In genomic region chr18:76859474-76860339, GRCh38 we compare ENCODE assay signal across 12 cellular contexts. TPM values are rescaled to one million over a fixed set of nuclear protein-coding genes. Genes with fewer than 3 reads are reported as not detected.
DNase-seq lines count a peak whose midpoint lies in the region; ATAC-seq, FAIRE-seq and TF ChIP-seq lines count a peak whose summit lies in the region.
"Had no signal": no experiment of that assay in that cellular context is flagged by ENCODE, and none has a peak within 500 bp of the region (broad histone marks: within the 10 kb centered on the region; RNA-seq: fewer than 3 reads in every experiment).

No MANE protein-coding gene starts in this region.

- H3K27ac Mint-ChIP-seq in CD4-positive, alpha-beta memory T cell, result peak overlapping the region; percentile 65 to 92 (median 81)

- H3K9me3 ChIP-seq in CD4-positive, alpha-beta memory T cell (ENCODE audit: control insufficient read depth in 1 of 2, low read length in 2 of 2), result no peaks in the 10 kb centered on the region
- no peaks in the 10 kb centered on the region for H3K9me3 ChIP-seq in aorta (ENCODE audit: control insufficient read depth, low read length)
- H3K9me3 ChIP-seq: BLaER1 treated with 17β-estradiol and CSF1 and Interleukin-3, amounts not matched to agents 10 nM and 100 nM; heart right ventricle had no signal

- no peak for TF ChIP-seq CTCF in bronchial epithelial cell (IDR thresholded peaks at IDR 0.05; ENCODE audit: insufficient read depth, low read length, severe bottlenecking)

- no peaks in the 10 kb centered on the region for H3K27me3 Mint-ChIP-seq in CD4-positive, alpha-beta memory T cell

- DNase-seq in CD4-positive, alpha-beta memory T cell, result peak in 4 of 5 donors; percentile 28 to 47 (median 30)
- DNase-seq in bronchial epithelial cell (ENCODE audit: low read depth), result no peak
- DNase-seq in aorta, result no peak
- no peak for DNase-seq in NK-92 treated with Interleukin-12 subunit alpha and Interleukin-12 subunit beta, amount 100 ng/mL, for 24 hours (lab: John Stamatoyannopoulos, UW)
- DNase-seq in HTR-8/SVneo (ENCODE audit: insufficient read length, low spot score), result no peak
- DNase-seq: dermis blood vessel endothelial cell, heart right ventricle, NCI-H1436 had no signal

- no peaks in the 10 kb centered on the region for H3K27me3 ChIP-seq in CD4-positive, alpha-beta memory T cell (ENCODE audit: insufficient read depth, low read length)
- H3K27me3 ChIP-seq in bronchial epithelial cell (ENCODE audit: control insufficient read depth, insufficient read depth, low read length) (no peaks in the 10 kb centered on the region), aorta (ENCODE audit: control insufficient read depth in 1 of 2, insufficient read depth in 2 of 2, low read length in 1 of 2) (no peaks in the 10 kb centered on the region)
- H3K27me3 ChIP-seq: BLaER1 treated with 17β-estradiol and CSF1 and Interleukin-3, amounts not matched to agents 10 nM and 100 nM; heart right ventricle had no signal

- peaks cover 40 to 49% of the 10 kb centered on the region in 2 donors for H3K36me3 Mint-ChIP-seq in CD4-positive, alpha-beta memory T cell

- FAIRE-seq in bronchial epithelial cell (lab: Jason Lieb, UNC) (peak; percentile 77), HTR-8/SVneo (lab: Jason Lieb, UNC) (no peak)

- no peaks in the 10 kb centered on the region for H3K9me3 Mint-ChIP-seq in CD4-positive, alpha-beta memory T cell

- H3K4me3 Mint-ChIP-seq in CD4-positive, alpha-beta memory T cell, result peak overlapping the region in 4 of 8 donors; percentile 38 to 72 (median 52)

- peaks cover 15 to 35% (median 25%) of the 10 kb centered on the region in 4 donors for H3K4me1 Mint-ChIP-seq in CD4-positive, alpha-beta memory T cell

- ATAC-seq in GM19035 (IDR thresholded peaks at IDR 0.05; ENCODE audit: unreplicated experiment) (peak; percentile 76), HG03064 (IDR thresholded peaks at IDR 0.05; ENCODE audit: low read depth, unreplicated experiment) (peak; percentile 73), aorta (ENCODE audit: low FRiP score) (no peak), GM18520 (IDR thresholded peaks at IDR 0.05; ENCODE audit: unreplicated experiment) (no peak)
- ATAC-seq: heart right ventricle had no signal

- POLR2A ChIA-PET in CD4-positive, alpha-beta memory T cell (lab: Charles Lee; ENCODE audit: partially characterized antibody), result interaction anchor here (1.2 to 1.4 kb wide), 2 partner anchors 37 to 39 kb away, joined by 3 read pairs; partner anchors contain the start of gene ZNF236

- no peak overlapping the region for H3K4me3 ChIP-seq in CD4-positive, alpha-beta memory T cell (ENCODE audit: low read length in 2 of 2)
- no peak overlapping the region for H3K4me3 ChIP-seq in bronchial epithelial cell (ENCODE audit: low read depth, low read length)
- H3K4me3 ChIP-seq in aorta (ENCODE audit: low read length in 2 of 2), result no peak overlapping the region
- H3K4me3 ChIP-seq: BLaER1 treated with 17β-estradiol and CSF1 and Interleukin-3, amounts not matched to agents 10 nM and 100 nM; heart right ventricle had no signal

- H3K4me1 ChIP-seq in CD4-positive, alpha-beta memory T cell (ENCODE audit: insufficient read depth, low read length), result peaks cover 13% of the 10 kb centered on the region
- H3K4me1 ChIP-seq in aorta (ENCODE audit: control insufficient read depth in 1 of 2, insufficient read depth in 2 of 2, low read length in 2 of 2), result no peaks in the 10 kb centered on the region
- H3K4me1 ChIP-seq: heart right ventricle had no signal

- CTCF ChIA-PET in CD4-positive, alpha-beta memory T cell (lab: Charles Lee; ENCODE audit: partially characterized antibody), result interaction anchor here (1.5 to 4.6 kb wide), 2 partner anchors 12 to 57 kb away, joined by 5 to 32 read pairs; no protein-coding TSS in a partner anchor

- 88 to 93% methylated on average over 14 of the region's 14 CpGs for WGBS in aorta, 2 donors

- H3K36me3 ChIP-seq in CD4-positive, alpha-beta memory T cell (ENCODE audit: insufficient read depth, low read length), result peaks cover 20% of the 10 kb centered on the region
- H3K36me3 ChIP-seq in bronchial epithelial cell (ENCODE audit: control insufficient read depth, insufficient read depth, low read length), result peaks cover 9% of the 10 kb centered on the region
- H3K36me3 ChIP-seq in aorta (ENCODE audit: control insufficient read depth in 1 of 2, insufficient read depth in 2 of 2, low read length in 1 of 2), result peaks cover 0 to 8% of the 10 kb centered on the region in 2 donors

- H3K27ac ChIP-seq in CD4-positive, alpha-beta memory T cell (ENCODE audit: low read depth, low read length), result no peak overlapping the region
- no peak overlapping the region for H3K27ac ChIP-seq in aorta (ENCODE audit: low read depth in 1 of 2, low read length in 2 of 2)
- H3K27ac ChIP-seq: BLaER1 treated with 17β-estradiol and CSF1 and Interleukin-3, amounts not matched to agents 10 nM and 100 nM; heart right ventricle had no signal

- intact Hi-C loops in CD4-positive, alpha-beta memory T cell (cut with micrococcal nuclease), result no loop called here
- intact Hi-C loops in aorta (cut with DNase I), result no loop called here

RNA-seq across cellular contexts. Expression of gene ZNF236, which starts 37.4 kb away (rescaled TPM):
- 10 to 100 TPM; 28.3 to 29.1 TPM for total RNA-seq in CD4-positive, alpha-beta memory T cell
- 1 to 10 TPM; 2.0 to 9.2 TPM for polyA plus RNA-seq in CD4-positive, alpha-beta memory T cell
- total RNA-seq in bronchial epithelial cell (5.3 and 6.4 TPM in 2 replicates), aorta (10 to 100 TPM; 17.2 to 23.6 TPM)
- 1 to 10 TPM in 1 of 2 donors, under 1 TPM in 1; 0.38 to 2.9 TPM for polyA plus RNA-seq in aorta

Comparison
In these comparisons a context has a peak if more than half of its experiments do, and no peak if none do; other contexts are left out.
1. DNase-seq: peak in CD4-positive, alpha-beta memory T cell (4 of 5); none in bronchial epithelial cell (single experiment), aorta (0 of 2), NK-92 treated with Interleukin-12 subunit alpha and Interleukin-12 subunit beta, amount 100 ng/mL, for 24 hours (single experiment) and HTR-8/SVneo (single experiment).
2. ATAC-seq: peak in GM19035 (single experiment) and HG03064 (single experiment); none in aorta (single experiment) and GM18520 (single experiment).